Comparison of ENCODE assay signal across 7 cellular contexts in genomic region chr10:50624154-50624865, GRCh38.
DNase-seq lines count a peak whose midpoint lies in the region; ATAC-seq and TF ChIP-seq lines count a peak whose summit lies in the region.

No MANE protein-coding gene starts in this region.

- peak; percentile 75 for DNase-seq in NCI-H1694 (lab: John Stamatoyannopoulos, UW)
- DNase-seq in T-helper 9 cell: peak; percentile 95
- peak; percentile 86 for DNase-seq in astrocyte of the cerebellum (ENCODE audit: low read depth)
- peak; percentile 90 to 93 for DNase-seq in hippocampal formation (lab: John Stamatoyannopoulos, UW)
- peak; percentile 84 for DNase-seq in retinal pigment epithelial cell (ENCODE audit: low read depth)

- peak overlapping the region; percentile 88 for H3K4me3 ChIP-seq in astrocyte of the cerebellum (ENCODE audit: low read depth, low read length)
- H3K4me3 ChIP-seq in retinal pigment epithelial cell (ENCODE audit: low read length): peak overlapping the region; percentile 83

- in situ Hi-C loops in astrocyte of the cerebellum (cut with HindIII; ENCODE audit: low sequenced_read_pairs): no loop called here

- TF ChIP-seq CTCF in astrocyte of the cerebellum (IDR thresholded peaks at IDR 0.05; ENCODE audit: low read depth, low read length, missing control alignments): no peak
- TF ChIP-seq CTCF in retinal pigment epithelial cell (conservative IDR thresholded peaks at IDR 0.05; ENCODE audit: low read depth, low read length): no peak

- peak; percentile 34 for ATAC-seq in GM18499 (IDR thresholded peaks at IDR 0.05; ENCODE audit: insufficient read depth, unreplicated experiment)
- peak; percentile 56 for ATAC-seq in HG02938 (IDR thresholded peaks at IDR 0.05; ENCODE audit: unreplicated experiment)

Comparison
In these comparisons a context has a peak if more than half of its experiments do, and no peak if none do; other contexts are left out.
1. Peak in every context shown above with its lines: DNase-seq, ATAC-seq and H3K4me3 ChIP-seq.